In the genomic region with DNA sequence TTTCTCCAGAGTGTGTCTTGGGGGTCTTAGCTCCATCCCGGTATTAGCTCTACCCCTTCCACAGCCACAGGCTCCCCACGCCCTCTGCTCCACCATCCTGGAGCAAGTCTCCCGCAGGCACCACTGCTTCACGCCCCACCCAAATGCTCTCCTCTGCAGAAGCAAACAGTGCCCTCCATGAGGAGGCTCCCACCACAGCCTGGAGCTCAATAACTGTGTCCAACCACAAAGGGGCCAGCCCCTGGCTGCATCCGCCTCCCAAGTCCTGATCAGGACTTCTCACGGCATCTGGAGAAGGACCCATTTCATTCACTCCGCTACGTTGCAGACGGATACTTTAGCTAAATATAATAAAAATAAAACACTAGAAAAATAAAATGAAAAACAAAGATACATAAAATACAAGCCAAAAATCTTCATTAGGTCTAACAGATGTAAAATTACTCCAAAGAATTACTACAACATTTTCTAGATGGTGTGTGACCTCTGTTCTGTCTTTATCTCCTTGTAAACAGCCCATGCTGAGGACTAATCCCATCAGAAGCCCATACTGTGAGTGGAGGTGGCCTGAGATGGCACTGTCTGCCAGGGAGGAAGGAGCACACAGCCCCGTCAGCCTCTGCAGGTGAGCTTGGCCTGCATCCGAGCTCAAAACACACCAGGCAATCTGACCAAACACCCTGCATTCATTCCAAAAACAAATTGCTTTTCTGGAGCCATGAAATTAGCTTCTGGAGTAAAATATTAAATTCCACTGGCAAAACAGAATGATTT, we compare ENCODE assay signal across 28 cellular contexts.
"Had no signal": no experiment of that assay in that cellular context is flagged by ENCODE, and none has a peak within 500 bp of the region (broad histone marks: within the 10 kb centered on the region; RNA-seq: fewer than 3 reads in every experiment).

No MANE protein-coding gene starts in this region.

- H3K27ac Mint-ChIP-seq: activated B cell treated with CpG ODN at 0.5 μM for 24 hours; activated CD4-positive, alpha-beta T cell treated with anti-CD3 and anti-CD28 coated beads for 36 hours; activated naive CD8-positive, alpha-beta T cell; activated T-cell treated with anti-CD3 and anti-CD28 coated beads, Interleukin-2, amount 50 U/mL, for 24 hours; activated T-helper 17 cell treated with anti-CD3 and anti-CD28 coated beads, Interleukin-2, amount 50 U/mL, for 72 hours; naive thymus-derived CD4-positive, alpha-beta T cell; stimulated activated naive B cell treated with anti-CD40 and anti-IgM and Interleukin-4, amounts not matched to agents 10 μg/mL and 1 μg/mL and 100 μg/mL, for 72 hours had no signal

- DNase-seq: activated B cell treated with CpG ODN at 0.5 μM for 24 hours; activated CD4-positive, alpha-beta T cell treated with anti-CD3 and anti-CD28 coated beads for 36 hours; activated CD4-positive, alpha-beta T cell treated with anti-CD3 and anti-CD28 coated beads, Interleukin-2, amount 50 U/mL, for 4 hours; activated CD8-positive, alpha-beta memory T cell treated with anti-CD3 and anti-CD28 coated beads for 24 hours; activated CD8-positive, alpha-beta memory T cell treated with anti-CD3 and anti-CD28 coated beads, Interleukin-2, amount 50 U/mL, for 4 hours; activated naive CD4-positive, alpha-beta T cell; activated T-cell treated with anti-CD3 and anti-CD28 coated beads, Interleukin-2, amount 50 U/mL, for 24 hours; adrenal gland; colonic mucosa; dorsolateral prefrontal cortex; kidney; lower lobe of right lung; mesendoderm; naive thymus-derived CD4-positive, alpha-beta T cell; small intestine; stimulated activated CD4-positive, alpha-beta T cell treated with anti-CD3 and anti-CD28 coated beads, Interleukin-2, amount 100 ng/mL, for 24 hours; stimulated activated naive B cell treated with anti-CD40 and anti-IgM and Interleukin-4, amounts not matched to agents 10 μg/mL and 1 μg/mL and 100 μg/mL, for 72 hours; T-helper 9 cell; transverse colon had no signal

- H3K4me1 Mint-ChIP-seq: activated B cell treated with CpG ODN at 0.5 μM for 24 hours; activated CD4-positive, alpha-beta T cell treated with anti-CD3 and anti-CD28 coated beads for 36 hours; activated T-helper 17 cell treated with anti-CD3 and anti-CD28 coated beads, Interleukin-2, amount 50 U/mL, for 72 hours; naive thymus-derived CD4-positive, alpha-beta T cell; stimulated activated naive B cell treated with anti-CD40 and anti-IgM and Interleukin-4, amounts not matched to agents 10 μg/mL and 1 μg/mL and 100 μg/mL, for 72 hours had no signal

- H3K4me3 Mint-ChIP-seq: activated B cell treated with CpG ODN at 0.5 μM for 24 hours; activated CD4-positive, alpha-beta T cell treated with anti-CD3 and anti-CD28 coated beads for 36 hours; activated naive CD8-positive, alpha-beta T cell; activated T-cell treated with anti-CD3 and anti-CD28 coated beads, Interleukin-2, amount 50 U/mL, for 24 hours; activated T-helper 17 cell treated with anti-CD3 and anti-CD28 coated beads, Interleukin-2, amount 50 U/mL, for 72 hours; naive thymus-derived CD4-positive, alpha-beta T cell; stimulated activated naive B cell treated with anti-CD40 and anti-IgM and Interleukin-4, amounts not matched to agents 10 μg/mL and 1 μg/mL and 100 μg/mL, for 72 hours had no signal

- H3K9ac ChIP-seq: parathyroid adenoma had no signal

- H3K27me3 Mint-ChIP-seq: activated CD4-positive, alpha-beta T cell treated with anti-CD3 and anti-CD28 coated beads for 36 hours had no signal

- H3K9me3 ChIP-seq: adrenal gland, colonic mucosa, lower lobe of right lung, neutrophil, transverse colon, vagina had no signal

- H3K4me3 ChIP-seq: adrenal gland, breast epithelium, colonic mucosa, dorsolateral prefrontal cortex, lower lobe of right lung, transverse colon, vagina had no signal

- H3K4me1 ChIP-seq: adrenal gland, breast epithelium, colonic mucosa, lower lobe of right lung, parathyroid adenoma, transverse colon, vagina had no signal

- ATAC-seq: activated CD4-positive, alpha-beta T cell treated with anti-CD3 and anti-CD28 coated beads for 36 hours; activated T-helper 17 cell treated with anti-CD3 and anti-CD28 coated beads, Interleukin-2, amount 50 U/mL, for 72 hours; left lobe of liver; lower lobe of right lung; naive thymus-derived CD4-positive, alpha-beta T cell; sciatic nerve; stimulated activated naive B cell treated with anti-CD40 and anti-IgM and Interleukin-4, amounts not matched to agents 10 μg/mL and 1 μg/mL and 100 μg/mL, for 72 hours had no signal

- H3K27ac ChIP-seq: adrenal gland, breast epithelium, colonic mucosa, dorsolateral prefrontal cortex, epithelial cell of prostate, lower lobe of right lung, neutrophil, parathyroid adenoma, transverse colon, vagina had no signal

- H3K9me3 Mint-ChIP-seq: activated B cell treated with CpG ODN at 0.5 μM for 24 hours; activated T-helper 17 cell treated with anti-CD3 and anti-CD28 coated beads, Interleukin-2, amount 50 U/mL, for 72 hours had no signal

- H3K27me3 ChIP-seq: colonic mucosa, vagina had no signal

- H3K36me3 ChIP-seq: adrenal gland, breast epithelium, colonic mucosa, lower lobe of right lung, neutrophil, transverse colon, vagina had no signal

- H3K36me3 Mint-ChIP-seq: activated naive CD8-positive, alpha-beta T cell; stimulated activated naive B cell treated with anti-CD40 and anti-IgM and Interleukin-4, amounts not matched to agents 10 μg/mL and 1 μg/mL and 100 μg/mL, for 72 hours had no signal
